In the genomic region with DNA sequence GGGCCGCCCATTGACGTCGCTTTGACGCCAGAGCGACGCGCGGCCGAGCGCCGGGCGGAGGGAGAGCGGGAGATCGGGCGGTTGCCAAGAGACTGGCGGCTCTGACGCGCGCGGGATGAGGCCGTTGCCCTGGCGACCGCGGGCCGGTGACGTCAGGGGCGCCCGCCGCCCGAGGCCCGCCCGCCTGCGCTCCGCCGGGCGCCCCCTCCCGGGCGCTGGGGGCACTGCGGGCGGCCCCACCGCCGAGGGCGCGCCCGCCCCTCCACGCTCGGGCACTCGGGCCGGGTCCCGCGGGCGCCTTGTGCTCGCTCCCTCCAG, we compare ENCODE assay signal across 8 cellular contexts. TPM values are rescaled to one million over a fixed set of nuclear protein-coding genes. Genes with fewer than 3 reads are reported as not detected.
DNase-seq lines count a peak whose midpoint lies in the region; ATAC-seq, FAIRE-seq and TF ChIP-seq lines count a peak whose summit lies in the region.
"Not testable (repeated sequence)": the region's sequence is repeated elsewhere in the genome, so short reads cannot be mapped to it uniquely, and the experiment has no call there.

No MANE protein-coding gene starts in this region.

- H3K36me3 Mint-ChIP-seq in T-helper 17 cell (ENCODE audit: low read depth) = not testable (repeated sequence)

- not testable (repeated sequence) for DNase-seq in DND-41; GM19239 (ENCODE audit: insufficient read length, low spot score); T-helper 17 cell; omental fat pad (ENCODE audit: low spot score)

- TF ChIP-seq POLR2A in gastroesophageal sphincter (IDR thresholded peaks at IDR 0.05) = not testable (repeated sequence)

- FAIRE-seq in GM19239 (lab: Jason Lieb, UNC) = peak; percentile 45

- H3K4me3 ChIP-seq in DND-41 (ENCODE audit: low read depth in 1 of 2, low read length in 2 of 2); gastroesophageal sphincter: not testable (repeated sequence)

- not testable (repeated sequence) for H3K9ac ChIP-seq in DND-41 (ENCODE audit: low read depth, low read length)

- peak; percentile 67 for ATAC-seq in DND-41 (ENCODE audit: insufficient read depth, low read depth)
- ATAC-seq in GM21529 (IDR thresholded peaks at IDR 0.05; ENCODE audit: unreplicated experiment) = peak; percentile 68
- ATAC-seq in HG02884 (IDR thresholded peaks at IDR 0.05; ENCODE audit: unreplicated experiment) = peak; percentile 61
- ATAC-seq in HG03342 (IDR thresholded peaks at IDR 0.05; ENCODE audit: unreplicated experiment) = peak; percentile 82
- peak; percentile 89 for ATAC-seq in T-helper 17 cell
- ATAC-seq in gastroesophageal sphincter = peak; percentile 96
- peak; percentile 88 for ATAC-seq in omental fat pad (ENCODE audit: low FRiP score)

- not testable (repeated sequence) for H3K27me3 ChIP-seq in DND-41 (ENCODE audit: insufficient read depth, low read length, poor library complexity); gastroesophageal sphincter

- not testable (repeated sequence) for H3K9me3 ChIP-seq in DND-41 (ENCODE audit: insufficient read depth, low read length, severe bottlenecking); T-helper 17 cell (ENCODE audit: control insufficient read depth, low read length, poor library complexity, severe bottlenecking); gastroesophageal sphincter

- not testable (repeated sequence) for TF ChIP-seq EP300 in gastroesophageal sphincter (IDR thresholded peaks at IDR 0.05)

- not testable (repeated sequence) for H4K20me1 ChIP-seq in DND-41 (ENCODE audit: insufficient read depth, low read length)

- H3K27ac ChIP-seq in DND-41 (ENCODE audit: low read length); gastroesophageal sphincter: not testable (repeated sequence)

- not testable (repeated sequence) for TF ChIP-seq CTCF in DND-41 (IDR thresholded peaks at IDR 0.05; ENCODE audit: borderline replicate concordance, extremely low read depth, low read length, poor library complexity, severe bottlenecking); gastroesophageal sphincter (IDR thresholded peaks at IDR 0.05); omental fat pad (IDR thresholded peaks at IDR 0.05)

- H3K4me2 ChIP-seq in DND-41 (ENCODE audit: insufficient read depth, low read length) = not testable (repeated sequence)

- H3K27ac Mint-ChIP-seq in T-helper 17 cell = not testable (repeated sequence)

- not testable (repeated sequence) for H3K4me3 Mint-ChIP-seq in T-helper 17 cell

- no CpG with 5 or more reads among the region's 53 CpGs for WGBS in gastroesophageal sphincter (ENCODE audit: low coverage in 1 of 2), 2 donors

- not testable (repeated sequence) for H3K4me1 Mint-ChIP-seq in T-helper 17 cell

- not testable (repeated sequence) for H3K4me1 ChIP-seq in DND-41 (ENCODE audit: insufficient read depth, low read length); gastroesophageal sphincter

- H2AFZ ChIP-seq in DND-41 (ENCODE audit: low read depth, low read length) = not testable (repeated sequence)

- not testable (repeated sequence) for H3K27me3 Mint-ChIP-seq in T-helper 17 cell

- H3K36me3 ChIP-seq in DND-41 (ENCODE audit: insufficient read depth, low read length); gastroesophageal sphincter: not testable (repeated sequence)

- H3K79me2 ChIP-seq in DND-41 (ENCODE audit: insufficient read depth, low read length) = not testable (repeated sequence)

RNA-seq across cellular contexts. Expression of a gene that starts 0.3 kb away (rescaled TPM):
- total RNA-seq in T-helper 17 cell = 100 to 1,000 TPM; 229 to 266 TPM
- total RNA-seq in gastroesophageal sphincter = 1 to 10 TPM in 3 of 4 donors, under 1 TPM in 1; 0.93 to 8.6 (median 1.6) TPM
- 10 to 100 TPM in 2 of 4 donors, 1 to 10 TPM in 2; 3.8 to 86.6 (median 14.5) TPM for total RNA-seq in omental fat pad
